In the genomic region with DNA sequence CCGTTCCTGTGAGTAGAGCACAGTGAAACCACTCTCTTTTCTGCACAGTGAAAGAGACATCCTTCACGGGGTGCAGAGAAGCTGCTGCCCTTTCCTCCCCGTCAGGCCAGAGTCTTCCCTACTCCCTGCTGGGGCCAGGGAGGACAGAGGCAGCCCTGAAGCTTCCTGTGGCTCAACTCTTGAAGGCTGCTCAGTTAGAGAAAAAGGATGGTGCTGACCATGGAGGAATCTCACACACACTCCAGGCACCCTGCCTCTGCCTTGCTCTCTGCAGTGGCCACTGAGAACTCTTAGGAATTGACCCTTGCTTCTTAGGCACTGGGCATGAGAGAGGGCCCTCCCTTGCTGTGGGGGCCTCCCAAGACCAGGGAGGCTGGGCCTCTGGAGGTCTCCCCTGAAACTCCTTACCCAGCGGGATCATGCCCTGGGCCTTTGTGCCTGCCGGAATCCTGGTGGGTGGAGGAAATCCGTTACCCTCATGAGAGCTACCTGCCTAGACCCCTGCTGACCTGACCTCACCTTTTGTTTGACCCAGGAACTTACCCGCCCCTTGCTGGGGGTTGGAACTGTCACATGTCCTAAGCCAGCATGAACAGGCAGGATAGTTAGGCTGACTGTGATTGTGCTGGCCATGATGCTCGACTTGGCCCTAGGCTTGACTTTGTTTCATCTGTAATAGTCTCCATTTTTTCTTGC, we compare ENCODE assay signal across 22 cellular contexts.
DNase-seq lines count a peak whose midpoint lies in the region; ATAC-seq and TF ChIP-seq lines count a peak whose summit lies in the region.
"Had no signal": no experiment of that assay in that cellular context is flagged by ENCODE, and none has a peak within 500 bp of the region (broad histone marks: within the 10 kb centered on the region; RNA-seq: fewer than 3 reads in every experiment).

No MANE protein-coding gene starts in this region.

- WGBS in hepatocyte (ENCODE audit: low lambda C conversion rate, missing lambda C conversion rate) = 84% methylated on average over 8 of the region's 8 CpGs

- H2AFZ ChIP-seq in Karpas-422 (ENCODE audit: low read length) = peak overlapping the region; percentile 54; the same call in 1 of the 2 replicates
- H2AFZ ChIP-seq in hepatocyte = no peak overlapping the region

- H3K4me3 ChIP-seq in Caco-2 (ENCODE audit: low read depth, low read length) = no peak overlapping the region
- H3K4me3 ChIP-seq in Karpas-422 (ENCODE audit: low read length) = no peak overlapping the region
- H3K4me3 ChIP-seq in hepatocyte = no peak overlapping the region
- H3K4me3 ChIP-seq in skeletal muscle tissue (ENCODE audit: low read length in 3 of 3) = peak overlapping the region in 2 of 3 donors; percentile 9 to 86
- H3K4me3 ChIP-seq: breast epithelium, esophagus squamous epithelium, HAP-1, suprapubic skin had no signal

- H3K9me2 ChIP-seq in Karpas-422 (replicated peaks; ENCODE audit: insufficient read depth, low read length) (no peaks in the 10 kb centered on the region), hepatocyte (replicated peaks; ENCODE audit: insufficient read depth) (no peaks in the 10 kb centered on the region)

- CTCF ChIA-PET in Caco-2 (lab: Charles Lee) = no interaction called here

- no peak for ATAC-seq in GM18907 (IDR thresholded peaks at IDR 0.05; ENCODE audit: unreplicated experiment)
- ATAC-seq: sciatic nerve had no signal

- H3K9me3 Mint-ChIP-seq in Caco-2 (ENCODE audit: unreplicated experiment) = peaks cover 20% of the 10 kb centered on the region
- H3K9me3 Mint-ChIP-seq: activated naive CD8-positive, alpha-beta T cell treated with anti-CD3 and anti-CD28 coated beads, Interleukin-2, amount 10 ng/mL, durations not matched to agents 7 days and 5 days; activated T-helper 1 cell treated with anti-CD3 and anti-CD28 coated beads, Interleukin-12 subunit alpha, Interleukin-12 subunit beta, Interleukin-2, Interleukin-4 antibody, amounts not matched to agents 30 ng/mL and 10 ng/mL and 1 ng/mL, durations not matched to agents 14 hours and 24 hours and 36 hours had no signal

- H3K4me2 ChIP-seq in Karpas-422 (ENCODE audit: low read depth, low read length, poor library complexity, severe bottlenecking) (peak overlapping the region; percentile 5), hepatocyte (no peak overlapping the region)

- no peak overlapping the region for H3K4me3 Mint-ChIP-seq in Caco-2 (ENCODE audit: unreplicated experiment)
- H3K4me3 Mint-ChIP-seq: activated naive CD8-positive, alpha-beta T cell treated with anti-CD3 and anti-CD28 coated beads, Interleukin-2, amount 10 ng/mL, durations not matched to agents 7 days and 5 days; activated T-helper 1 cell treated with anti-CD3 and anti-CD28 coated beads, Interleukin-12 subunit alpha, Interleukin-12 subunit beta, Interleukin-2, Interleukin-4 antibody, amounts not matched to agents 30 ng/mL and 10 ng/mL and 1 ng/mL, durations not matched to agents 14 hours and 24 hours and 36 hours had no signal

- H3K27me3 Mint-ChIP-seq in Caco-2 (ENCODE audit: insufficient read depth, unreplicated experiment) = no peaks in the 10 kb centered on the region

- H3K27ac ChIP-seq in Karpas-422 (ENCODE audit: low read length) = no peak overlapping the region
- H3K27ac ChIP-seq in hepatocyte = peak overlapping the region; percentile 85
- peak overlapping the region; percentile 97 for H3K27ac ChIP-seq in skeletal muscle tissue (ENCODE audit: low read depth, low read length)

- peak overlapping the region; percentile 20 for H3K27ac Mint-ChIP-seq in Caco-2 (ENCODE audit: unreplicated experiment)
- H3K27ac Mint-ChIP-seq: activated T-helper 1 cell treated with anti-CD3 and anti-CD28 coated beads, Interleukin-12 subunit alpha, Interleukin-12 subunit beta, Interleukin-2, Interleukin-4 antibody, amounts not matched to agents 30 ng/mL and 10 ng/mL and 1 ng/mL, durations not matched to agents 14 hours and 24 hours and 36 hours had no signal

- H3K4me1 ChIP-seq in Caco-2 (peaks cover 40% of the 10 kb centered on the region), Karpas-422 (ENCODE audit: low read length) (peaks cover 71% of the 10 kb centered on the region), hepatocyte (ENCODE audit: insufficient read depth) (peaks cover 20% of the 10 kb centered on the region), skeletal muscle tissue (ENCODE audit: control insufficient read depth in 3 of 3, insufficient read depth in 3 of 3, low read length in 3 of 3) (peaks cover 83 to 89% (median 83%) of the 10 kb centered on the region in 3 donors)
- H3K4me1 ChIP-seq: breast epithelium, HAP-1 had no signal

- no peaks in the 10 kb centered on the region for H4K20me1 ChIP-seq in Karpas-422 (ENCODE audit: insufficient read depth, low read depth, low read length)
- H4K20me1 ChIP-seq in hepatocyte (ENCODE audit: insufficient read depth, poor library complexity, severe bottlenecking) = no peaks in the 10 kb centered on the region

- no peaks in the 10 kb centered on the region for H3K36me3 Mint-ChIP-seq in Caco-2 (ENCODE audit: insufficient read depth, unreplicated experiment)
- H3K36me3 Mint-ChIP-seq: activated naive CD8-positive, alpha-beta T cell treated with anti-CD3 and anti-CD28 coated beads, Interleukin-2, amount 10 ng/mL, durations not matched to agents 7 days and 5 days had no signal

- H3K4me1 Mint-ChIP-seq in Caco-2 (ENCODE audit: low read depth, unreplicated experiment) = peaks cover 30% of the 10 kb centered on the region

- intact Hi-C loops in Caco-2 (cut with micrococcal nuclease; ENCODE audit: unreplicated experiment) = no loop called here

- H3K9me3 ChIP-seq in Caco-2 (no peaks in the 10 kb centered on the region), Karpas-422 (ENCODE audit: low read length) (no peaks in the 10 kb centered on the region), hepatocyte (ENCODE audit: low read depth) (no peaks in the 10 kb centered on the region), skeletal muscle tissue (ENCODE audit: control insufficient read depth in 3 of 3, low read length in 3 of 3) (no peaks in the 10 kb centered on the region)
- H3K9me3 ChIP-seq: breast epithelium, esophagus squamous epithelium, HAP-1, suprapubic skin had no signal

- no peak for TF ChIP-seq CTCF in Caco-2 (IDR thresholded peaks at IDR 0.05; ENCODE audit: insufficient read depth in 1 of 2, low read depth in 1 of 2, low read length in 1 of 2, severe bottlenecking in 1 of 2, unreplicated experiment in 1 of 2)
- TF ChIP-seq CTCF in hepatocyte (IDR thresholded peaks at IDR 0.05; ENCODE audit: poor library complexity) = no peak

- H3K36me3 ChIP-seq in Caco-2 (ENCODE audit: control insufficient read depth, insufficient read depth, low read length) (no peaks in the 10 kb centered on the region), Karpas-422 (ENCODE audit: insufficient read depth, low read length) (no peaks in the 10 kb centered on the region), hepatocyte (replicated peaks; ENCODE audit: insufficient read depth, low read depth) (no peaks in the 10 kb centered on the region), skeletal muscle tissue (ENCODE audit: control insufficient read depth in 3 of 3, insufficient read depth in 3 of 3, low read length in 3 of 3) (peaks cover 0 to 3% (median 0%) of the 10 kb centered on the region in 3 donors)
- H3K36me3 ChIP-seq: breast epithelium, esophagus squamous epithelium, HAP-1, suprapubic skin had no signal

- DNase-seq in Caco-2 (no peak), Karpas-422 (no peak), hepatocyte (ENCODE audit: low spot score) (no peak), NCI-H510A treated with DMSO at 0.1 percent for 48 hours (lab: John Stamatoyannopoulos, UW) (no peak), NCI-H2227 (lab: John Stamatoyannopoulos, UW; ENCODE audit: unreplicated experiment) (no peak)
- DNase-seq: activated CD4-positive, alpha-beta T cell treated with anti-CD3 and anti-CD28 coated beads, Interleukin-2, amount 50 U/mL, for 4 hours; activated naive CD8-positive, alpha-beta T cell treated with anti-CD3 and anti-CD28 coated beads, Interleukin-2, amount 10 ng/mL, durations not matched to agents 7 days and 5 days; esophagus squamous epithelium; midbrain; MM.1S; NCI-H1694; NCI-H226; NK-92 treated with Interleukin-12 subunit alpha and Interleukin-12 subunit beta, amount 100 ng/mL, for 24 hours; nucleus accumbens; SW 1271 had no signal

- H3K27me3 ChIP-seq in Caco-2 (replicated peaks; ENCODE audit: control insufficient read depth, insufficient read depth, low read length) = no peaks in the 10 kb centered on the region
- H3K27me3 ChIP-seq in Karpas-422 (ENCODE audit: low read length) = no peaks in the 10 kb centered on the region
- no peaks in the 10 kb centered on the region for H3K27me3 ChIP-seq in hepatocyte
- H3K27me3 ChIP-seq in skeletal muscle tissue (ENCODE audit: control insufficient read depth in 3 of 3, insufficient read depth in 3 of 3, low read length in 3 of 3) = no peaks in the 10 kb centered on the region
- H3K27me3 ChIP-seq: breast epithelium, esophagus squamous epithelium, suprapubic skin had no signal

- POLR2A ChIA-PET in Caco-2 (lab: Charles Lee) = no interaction called here

- no TSS peak for BruUV-seq in Caco-2 (replicated peaks; lab: Mats Ljungman, UMichigan)

- H3K79me2 ChIP-seq in Karpas-422 (ENCODE audit: low read length) = no peaks in the 10 kb centered on the region
- H3K79me2 ChIP-seq in hepatocyte = no peaks in the 10 kb centered on the region

- peak overlapping the region; percentile 43 for H3K9ac ChIP-seq in Karpas-422 (ENCODE audit: low read length)
- peak overlapping the region; percentile 76 to 92 (median 86) for H3K9ac ChIP-seq in skeletal muscle tissue (ENCODE audit: low read depth in 1 of 3, low read length in 3 of 3)

Comparison
In these comparisons a context has a peak if more than half of its experiments do, and no peak if none do; other contexts are left out.
1. H3K4me3 ChIP-seq: peak in skeletal muscle tissue (2 of 3); none in Caco-2 (single experiment), Karpas-422 (single experiment) and hepatocyte (single experiment).